ENCODE assay signal across 13 cellular contexts in the genomic region with DNA sequence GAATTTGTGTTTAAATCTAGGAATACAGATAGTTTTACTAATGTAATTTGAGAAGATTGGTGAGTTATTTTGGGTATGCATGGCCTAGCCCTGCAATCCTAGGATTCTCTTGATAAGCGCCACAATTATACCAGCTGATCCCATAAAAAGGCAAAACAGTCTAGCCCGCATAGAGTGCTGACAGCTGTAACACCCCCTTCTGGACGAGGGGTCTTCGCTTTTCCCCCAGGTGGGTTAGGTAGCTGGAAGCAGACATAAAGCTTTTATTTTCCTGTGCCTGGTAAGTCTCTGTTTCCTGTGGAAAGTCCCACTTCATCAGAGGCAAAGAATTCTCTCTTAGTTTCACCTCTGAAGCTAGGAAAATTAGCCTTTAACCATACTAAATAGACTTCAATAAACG.
DNase-seq lines count a peak whose midpoint lies in the region; ATAC-seq and TF ChIP-seq lines count a peak whose summit lies in the region.
"Had no signal": no experiment of that assay in that cellular context is flagged by ENCODE, and none has a peak within 500 bp of the region (broad histone marks: within the 10 kb centered on the region; RNA-seq: fewer than 3 reads in every experiment).

No MANE protein-coding gene starts in this region.

- TF ChIP-seq POLR2A in heart left ventricle (IDR thresholded peaks at IDR 0.05): no peak
- no peak for TF ChIP-seq POLR2A in thyroid gland (IDR thresholded peaks at IDR 0.05)

- intact Hi-C loops in heart left ventricle (cut with DNase I) (loop anchor here (1.0 to 5.0 kb wide), 10 partner anchors 52 to 217 kb away; partner anchors contain the start of gene GDPD1 (in 1 of the 10)), left ventricle myocardium superior (cut with micrococcal nuclease) (loop anchor here (2.0 to 5.0 kb wide), 2 partner anchors 111 to 127 kb away; no protein-coding TSS in a partner anchor), thyroid gland (cut with DNase I) (loop anchor here (2.0 to 10.0 kb wide), 3 partner anchors 107 to 225 kb away; partner anchors contain the start of genes SMG8 and YPEL2)

- no peak for DNase-seq in heart left ventricle
- no peak for DNase-seq in left ventricle myocardium superior
- DNase-seq in activated naive CD8-positive, alpha-beta T cell treated with anti-CD3 and anti-CD28 coated beads, Interleukin-2, amount 10 ng/mL, durations not matched to agents 7 days and 5 days: no peak
- no peak for DNase-seq in lung (ENCODE audit: low spot score)
- DNase-seq in thyroid gland: no peak
- no peak for DNase-seq in globus pallidus (ENCODE audit: low spot score)
- DNase-seq in SW 1271 (lab: John Stamatoyannopoulos, UW): no peak
- DNase-seq: NCI-H1048, NCI-H510A had no signal

- POLR2A ChIA-PET in activated naive CD8-positive, alpha-beta T cell treated with anti-CD3 and anti-CD28 coated beads, Interleukin-2, amount 10 ng/mL, durations not matched to agents 7 days and 5 days (lab: Charles Lee): interaction anchor here (0.7 to 4.4 kb wide), 7 partner anchors 12 to 125 kb away, joined by 3 to 36 read pairs (median 3); partner anchors contain the start of genes DHX40 and YPEL2

- H3K27me3 Mint-ChIP-seq in activated naive CD8-positive, alpha-beta T cell treated with anti-CD3 and anti-CD28 coated beads, Interleukin-2, amount 10 ng/mL, durations not matched to agents 7 days and 5 days: peaks cover 6% of the 10 kb centered on the region
- H3K27me3 Mint-ChIP-seq: central memory CD8-positive, alpha-beta T cell had no signal

- H3K27me3 ChIP-seq in heart left ventricle (no peaks in the 10 kb centered on the region), lung (ENCODE audit: control insufficient read depth, insufficient read depth) (no peaks in the 10 kb centered on the region), thyroid gland (no peaks in the 10 kb centered on the region)

- 30 to 43% (median 33%) methylated on average over 5 of the region's 5 CpGs for WGBS in heart left ventricle, 4 donors
- WGBS in lung, 2 donors: 54 to 73% methylated on average over 5 of the region's 5 CpGs
- WGBS in thyroid gland, 2 donors: 42 to 49% methylated on average over 5 of the region's 5 CpGs

- peak overlapping the region; percentile 66 for H3K4me3 Mint-ChIP-seq in activated naive CD8-positive, alpha-beta T cell treated with anti-CD3 and anti-CD28 coated beads, Interleukin-2, amount 10 ng/mL, durations not matched to agents 7 days and 5 days
- H3K4me3 Mint-ChIP-seq: central memory CD8-positive, alpha-beta T cell had no signal

- H3K4me1 ChIP-seq in heart left ventricle (peaks cover 0 to 69% (median 32%) of the 10 kb centered on the region in 12 donors), lung (ENCODE audit: control insufficient read depth in 2 of 2, insufficient read depth in 2 of 2, low read length in 2 of 2) (peaks cover 4 to 15% of the 10 kb centered on the region in 2 donors), thyroid gland (peaks cover 27 to 33% of the 10 kb centered on the region in 2 donors)

- no peaks in the 10 kb centered on the region for H3K9me3 Mint-ChIP-seq in activated naive CD8-positive, alpha-beta T cell treated with anti-CD3 and anti-CD28 coated beads, Interleukin-2, amount 10 ng/mL, durations not matched to agents 7 days and 5 days
- H3K9me3 Mint-ChIP-seq: central memory CD8-positive, alpha-beta T cell had no signal

- H3K27ac Mint-ChIP-seq in activated naive CD8-positive, alpha-beta T cell treated with anti-CD3 and anti-CD28 coated beads, Interleukin-2, amount 10 ng/mL, durations not matched to agents 7 days and 5 days: peak overlapping the region; percentile 84

- peak in 1 of 12 donors; percentile 8 for TF ChIP-seq CTCF in heart left ventricle (IDR thresholded peaks at IDR 0.05)
- TF ChIP-seq CTCF in lung (IDR thresholded peaks at IDR 0.05; ENCODE audit: control extremely low read depth, extremely low read depth): no peak
- no peak for TF ChIP-seq CTCF in thyroid gland (IDR thresholded peaks at IDR 0.05)

- H3K36me3 Mint-ChIP-seq in activated naive CD8-positive, alpha-beta T cell treated with anti-CD3 and anti-CD28 coated beads, Interleukin-2, amount 10 ng/mL, durations not matched to agents 7 days and 5 days: no peaks in the 10 kb centered on the region

- H3K4me3 ChIP-seq in heart left ventricle (no peak overlapping the region), lung (no peak overlapping the region), thyroid gland (replicated peaks in 1 of 3) (no peak overlapping the region)
- H3K4me3 ChIP-seq: HAP-1 had no signal

- H3K27ac ChIP-seq in heart left ventricle (peak overlapping the region; percentile 48 to 89 (median 73)), lung (ENCODE audit: low read depth in 1 of 2, low read length in 1 of 2) (peak overlapping the region; percentile 31 to 63), thyroid gland (peak overlapping the region; percentile 34 to 89 (median 86))
- H3K27ac ChIP-seq: neutrophil had no signal

- H3K9me3 ChIP-seq in heart left ventricle: no peaks in the 10 kb centered on the region
- no peaks in the 10 kb centered on the region for H3K9me3 ChIP-seq in lung (ENCODE audit: control insufficient read depth in 2 of 2, insufficient read depth in 1 of 2, low read length in 1 of 2)
- no peaks in the 10 kb centered on the region for H3K9me3 ChIP-seq in thyroid gland
- H3K9me3 ChIP-seq: HAP-1, neutrophil had no signal

- no peaks in the 10 kb centered on the region for H3K36me3 ChIP-seq in heart left ventricle
- H3K36me3 ChIP-seq in lung (ENCODE audit: control insufficient read depth in 2 of 2, insufficient read depth in 2 of 2, low read length in 2 of 2): no peaks in the 10 kb centered on the region
- H3K36me3 ChIP-seq in thyroid gland: no peaks in the 10 kb centered on the region
- H3K36me3 ChIP-seq: HAP-1, neutrophil had no signal

- H3K4me1 Mint-ChIP-seq in activated naive CD8-positive, alpha-beta T cell treated with anti-CD3 and anti-CD28 coated beads, Interleukin-2, amount 10 ng/mL, durations not matched to agents 7 days and 5 days: peaks cover 36% of the 10 kb centered on the region

- ATAC-seq in heart left ventricle (no peak), left ventricle myocardium superior (no peak), lung (ENCODE audit: insufficient read depth, low FRiP score) (no peak), GM19023 (IDR thresholded peaks at IDR 0.05; ENCODE audit: unreplicated experiment) (no peak)
- ATAC-seq in activated naive CD8-positive, alpha-beta T cell treated with anti-CD3 and anti-CD28 coated beads, Interleukin-2, amount 10 ng/mL, durations not matched to agents 7 days and 5 days (ENCODE audit: low read depth): no peak
